In the genomic region with DNA sequence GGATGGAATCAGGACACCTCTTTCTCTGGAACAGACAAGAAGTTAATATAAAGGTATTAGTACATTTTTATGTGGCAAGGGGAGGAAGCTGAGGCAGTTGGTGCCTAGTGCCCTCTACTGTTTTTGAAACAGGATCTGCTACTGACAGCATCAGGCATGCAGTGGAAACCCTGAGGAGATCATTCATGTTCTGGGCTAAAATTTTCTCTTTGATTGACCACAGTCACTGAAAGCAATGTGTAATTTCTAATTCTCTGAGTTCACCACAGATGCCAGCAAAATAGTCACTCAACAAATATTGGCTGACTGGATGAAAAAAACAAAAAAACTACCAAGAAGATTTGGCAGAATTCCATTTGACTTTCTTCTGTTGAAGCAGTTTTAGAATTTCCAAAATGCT, we compare ENCODE assay signal across 8 cellular contexts.
DNase-seq lines count a peak whose midpoint lies in the region; ATAC-seq, FAIRE-seq and TF ChIP-seq lines count a peak whose summit lies in the region.
"Not testable (repeated sequence)": the region's sequence is repeated elsewhere in the genome, so short reads cannot be mapped to it uniquely, and the experiment has no call there.

No MANE protein-coding gene starts in this region.

- H2BK5ac ChIP-seq in H1 (ENCODE audit: low read depth, low read length) = not testable (repeated sequence)

- H3K27ac ChIP-seq in H1 (ENCODE audit: low read depth, low read length); psoas muscle: not testable (repeated sequence)

- not testable (repeated sequence) for H3K27me3 Mint-ChIP-seq in activated T-cell treated with anti-CD3 and anti-CD28 coated beads, Interleukin-2, amount 50 U/mL, for 4 hours (ENCODE audit: low read depth)

- not testable (repeated sequence) for H3K9me3 ChIP-seq in H1 (ENCODE audit: insufficient read depth in 2 of 2, low read depth in 1 of 2, low read length in 1 of 2); psoas muscle

- TF ChIP-seq POLR2A in H1 (IDR thresholded peaks at IDR 0.05; ENCODE audit: control extremely low read depth in 1 of 2, low read depth in 2 of 2, low read length in 2 of 2) = not testable (repeated sequence)

- TF ChIP-seq CTCF in GM12873 (IDR thresholded peaks at IDR 0.05; ENCODE audit: insufficient read depth, low read depth, low read length, missing control alignments) (peak; percentile 39), H1 (IDR thresholded peaks at IDR 0.05; ENCODE audit: control extremely low read depth in 1 of 3, insufficient read depth in 1 of 3, low read depth in 1 of 3, low read length in 3 of 3) (peak in 1 of 3 experiments; percentile 28; a peak in 2 of 4 replicates), psoas muscle (IDR thresholded peaks at IDR 0.05) (peak; percentile 30)

- H3K56ac ChIP-seq in H1 (replicated peaks; ENCODE audit: insufficient read length, low read depth, low read length) = not testable (repeated sequence)

- H2BK120ac ChIP-seq in H1 (replicated peaks; ENCODE audit: low read depth, low read length) = not testable (repeated sequence)

- H3K4me3 Mint-ChIP-seq in activated T-cell treated with anti-CD3 and anti-CD28 coated beads, Interleukin-2, amount 50 U/mL, for 4 hours = not testable (repeated sequence)

- H4K91ac ChIP-seq in H1 (replicated peaks; ENCODE audit: insufficient read length, low read length) = not testable (repeated sequence)

- H3K23ac ChIP-seq in H1 (ENCODE audit: insufficient read length) = not testable (repeated sequence)

- not testable (repeated sequence) for H3K79me2 ChIP-seq in H1 (ENCODE audit: control insufficient read depth in 1 of 2, insufficient read depth in 2 of 2, low read length in 2 of 2)

- H3K4me1 ChIP-seq in H1 (replicated peaks in 1 of 4; ENCODE audit: control insufficient read depth in 3 of 4, insufficient read depth in 4 of 4, low read length in 3 of 4); psoas muscle: not testable (repeated sequence)

- POLR2A ChIA-PET in H1 (lab: Charles Lee; ENCODE audit: partially characterized antibody) = interaction anchor here (1.7 kb wide), 1 partner anchor 33 kb away, joined by 4 read pairs; no protein-coding TSS in a partner anchor

- intact Hi-C loops in psoas muscle (cut with DNase I) = not testable (repeated sequence)

- H3K9ac ChIP-seq in H1 (replicated peaks in 1 of 4; ENCODE audit: extremely low read depth in 1 of 4, low read depth in 3 of 4, low read length in 3 of 4) = not testable (repeated sequence)

- not testable (repeated sequence) for H2BK20ac ChIP-seq in H1 (ENCODE audit: low read length)

- peaks cover 27% of the 10 kb centered on the region for H3K4me1 Mint-ChIP-seq in activated T-cell treated with anti-CD3 and anti-CD28 coated beads, Interleukin-2, amount 50 U/mL, for 4 hours (ENCODE audit: low read depth)

- not testable (repeated sequence) for H3K23me2 ChIP-seq in H1 (ENCODE audit: low read depth, low read length)

- H4K5ac ChIP-seq in H1 (ENCODE audit: insufficient read length, low read depth, low read length) = not testable (repeated sequence)

- H3K18ac ChIP-seq in H1 (ENCODE audit: extremely low read depth, low read length) = not testable (repeated sequence)

- CTCF ChIA-PET in H1 (lab: Charles Lee; ENCODE audit: partially characterized antibody) = interaction anchor here (0.8 to 2.8 kb wide), 8 partner anchors 8 to 182 kb away, joined by 3 to 16 read pairs (median 5); no protein-coding TSS in a partner anchor

- TF ChIP-seq EP300 in H1 (IDR thresholded peaks at IDR 0.05; ENCODE audit: borderline replicate concordance in 1 of 2, low read depth in 2 of 2, low read length in 2 of 2) = not testable (repeated sequence)

- peak; percentile 40 to 48 for ATAC-seq in activated T-cell treated with anti-CD3 and anti-CD28 coated beads, Interleukin-2, amount 50 U/mL, for 4 hours
- peak in 3 of 4 donors; percentile 54 to 65 (median 64) for ATAC-seq in psoas muscle

- not testable (repeated sequence) for H3K36me3 Mint-ChIP-seq in activated T-cell treated with anti-CD3 and anti-CD28 coated beads, Interleukin-2, amount 50 U/mL, for 4 hours (ENCODE audit: insufficient read depth)

- not testable (repeated sequence) for H2BK15ac ChIP-seq in H1 (ENCODE audit: low read length)

- not testable (repeated sequence) for H2BK12ac ChIP-seq in H1 (ENCODE audit: low read depth, low read length)

- not testable (repeated sequence) for H3K79me1 ChIP-seq in H1 (ENCODE audit: low read depth, low read length)

- H3K9me3 Mint-ChIP-seq in activated T-cell treated with anti-CD3 and anti-CD28 coated beads, Interleukin-2, amount 50 U/mL, for 4 hours = not testable (repeated sequence)

- not testable (repeated sequence) for H4K8ac ChIP-seq in H1 (ENCODE audit: extremely low read depth, insufficient read depth, low read length)

- H3K4me3 ChIP-seq in H1 (ENCODE audit: extremely low read depth in 1 of 4, insufficient read depth in 2 of 4, low read depth in 3 of 4, low read length in 4 of 4); psoas muscle: not testable (repeated sequence)

- not testable (repeated sequence) for H4K20me1 ChIP-seq in H1 (replicated peaks in 1 of 2; ENCODE audit: control insufficient read depth in 1 of 2, insufficient read depth in 2 of 2, low read length in 2 of 2)

- not testable (repeated sequence) for H3K27me3 ChIP-seq in H1 (replicated peaks in 1 of 4; ENCODE audit: control insufficient read depth in 3 of 4, extremely low read depth in 1 of 4, insufficient read depth in 3 of 4, low read length in 3 of 4); psoas muscle (ENCODE audit: insufficient read depth in 3 of 3, low read length in 2 of 3)

- not testable (repeated sequence) for H3K36me3 ChIP-seq in H1 (ENCODE audit: control insufficient read depth in 2 of 4, insufficient read depth in 4 of 4, low read length in 3 of 4); psoas muscle (ENCODE audit: insufficient read depth in 1 of 2, low read depth in 1 of 2)

- H3K4ac ChIP-seq in H1 (replicated peaks; ENCODE audit: insufficient read length, low read depth, low read length) = not testable (repeated sequence)

- not testable (repeated sequence) for H2AK5ac ChIP-seq in H1 (ENCODE audit: low read depth, low read length)

- H2AFZ ChIP-seq in H1 (ENCODE audit: low read length) = not testable (repeated sequence)

- peak; percentile 50 to 54 for TF ChIP-seq RAD21 in H1 (IDR thresholded peaks at IDR 0.05 in 1 of 2, conservative IDR thresholded peaks at IDR 0.05 in 1 of 2; ENCODE audit: low read depth in 2 of 2, low read length in 2 of 2)

- FAIRE-seq in H1 (lab: Jason Lieb, UNC) = not testable (repeated sequence)

- not testable (repeated sequence) for H3K4me2 ChIP-seq in H1 (ENCODE audit: insufficient read depth in 1 of 2, low read depth in 2 of 2, low read length in 2 of 2)

- DNase-seq in Ammon's horn (ENCODE audit: low spot score) (peak; percentile 41), M059J (ENCODE audit: low read depth) (peak; percentile 60), OCI-M1 (lab: John Stamatoyannopoulos, UW) (peak; percentile 52), iPS-NIHi7 (ENCODE audit: extremely low spot score) (peak; percentile 28)
- not testable (repeated sequence) for DNase-seq in activated T-cell treated with anti-CD3 and anti-CD28 coated beads, Interleukin-2, amount 50 U/mL, for 4 hours; H1 (ENCODE audit: low read depth in 1 of 2, low spot score in 2 of 2); psoas muscle

- not testable (repeated sequence) for H3K14ac ChIP-seq in H1 (ENCODE audit: insufficient read length)
